ENCODE assay signal across 14 cellular contexts in genomic region chr15:58505581-58505980, GRCh38.
DNase-seq lines count a peak whose midpoint lies in the region; ATAC-seq and TF ChIP-seq lines count a peak whose summit lies in the region.
"Had no signal": no experiment of that assay in that cellular context is flagged by ENCODE, and none has a peak within 500 bp of the region (broad histone marks: within the 10 kb centered on the region; RNA-seq: fewer than 3 reads in every experiment).

No MANE protein-coding gene starts in this region.

- no peaks in the 10 kb centered on the region for H4K20me1 ChIP-seq in SK-N-SH (ENCODE audit: insufficient read depth)

- H3K79me2 ChIP-seq in SK-N-SH (ENCODE audit: insufficient read depth), result no peaks in the 10 kb centered on the region

- DNase-seq in heart right ventricle (no peak), left ventricle myocardium inferior (no peak), RPMI7951 (ENCODE audit: low read depth) (peak; percentile 8), fibroblast of mammary gland (ENCODE audit: low read depth) (peak; percentile 44), SK-N-SH (no peak), cerebellar cortex (ENCODE audit: low spot score) (no peak), GF-D8 (lab: John Stamatoyannopoulos, UW) (no peak)
- DNase-seq: ACHN; activated CD4-positive, alpha-beta T cell treated with anti-CD3 and anti-CD28 coated beads, Interleukin-2, amount 50 U/mL, for 1 hour; Caco-2; NCI-H187; NCI-H510A treated with DMSO at 0.1 percent for 48 hours had no signal

- no peak overlapping the region for H3K9ac ChIP-seq in SK-N-SH

- ATAC-seq in heart right ventricle, result peak in 6 of 8 donors; percentile 5 to 52 (median 11)
- no peak for ATAC-seq in GM18867 (IDR thresholded peaks at IDR 0.05; ENCODE audit: unreplicated experiment)

- intact Hi-C loops in heart right ventricle (cut with DNase I), result no loop called here
- intact Hi-C loops in left ventricle myocardium inferior (cut with micrococcal nuclease), result no loop called here

- H3K36me3 ChIP-seq in heart right ventricle, result no peaks in the 10 kb centered on the region
- H3K36me3 ChIP-seq in left ventricle myocardium inferior, result no peaks in the 10 kb centered on the region
- H3K36me3 ChIP-seq in SK-N-SH (replicated peaks in 1 of 2; ENCODE audit: control insufficient read depth in 1 of 2, insufficient read depth in 2 of 2, low read length in 1 of 2), result no peaks in the 10 kb centered on the region
- H3K36me3 ChIP-seq: stomach had no signal

- TF ChIP-seq CTCF in heart right ventricle (IDR thresholded peaks at IDR 0.05) (no peak), left ventricle myocardium inferior (IDR thresholded peaks at IDR 0.05; ENCODE audit: borderline replicate concordance) (no peak), fibroblast of mammary gland (conservative IDR thresholded peaks at IDR 0.05; ENCODE audit: control insufficient read depth, insufficient read depth, low read depth, low read length) (no peak), SK-N-SH (IDR thresholded peaks at IDR 0.05) (no peak)

- no peak for TF ChIP-seq EP300 in SK-N-SH (IDR thresholded peaks at IDR 0.05; ENCODE audit: borderline replicate concordance in 1 of 2, low read depth in 1 of 2, low read length in 1 of 2)

- no peak overlapping the region for H3K4me3 ChIP-seq in heart right ventricle
- no peak overlapping the region for H3K4me3 ChIP-seq in left ventricle myocardium inferior
- no peak overlapping the region for H3K4me3 ChIP-seq in fibroblast of mammary gland (ENCODE audit: control insufficient read depth, low read depth, low read length)
- no peak overlapping the region for H3K4me3 ChIP-seq in SK-N-SH (ENCODE audit: low read depth in 2 of 2, low read length in 1 of 2)
- H3K4me3 ChIP-seq: stomach had no signal

- POLR2A ChIA-PET in SK-N-SH (lab: Yijun Ruan, JAX), result no interaction called here

- 72 to 76% methylated on average over 7 of the region's 7 CpGs for WGBS in heart right ventricle, 2 donors
- 72% methylated on average over 5 of the region's 7 CpGs for WGBS in SK-N-SH (ENCODE audit: low lambda C conversion rate)

- no peaks in the 10 kb centered on the region for H3K9me2 ChIP-seq in SK-N-SH

- TF ChIP-seq RAD21 in SK-N-SH (IDR thresholded peaks at IDR 0.05; ENCODE audit: low read length), result no peak

- H3K27me3 ChIP-seq in heart right ventricle, result no peaks in the 10 kb centered on the region
- no peaks in the 10 kb centered on the region for H3K27me3 ChIP-seq in left ventricle myocardium inferior (ENCODE audit: low read depth)
- no peaks in the 10 kb centered on the region; the same call in 1 of the 2 replicates for H3K27me3 ChIP-seq in SK-N-SH (ENCODE audit: insufficient read depth)
- H3K27me3 ChIP-seq: stomach had no signal

- no peak overlapping the region for H2AFZ ChIP-seq in SK-N-SH (ENCODE audit: low read depth)

- no peak overlapping the region for H3K4me2 ChIP-seq in SK-N-SH

- H3F3A ChIP-seq in SK-N-SH (replicated peaks; ENCODE audit: insufficient read depth), result no peaks in the 10 kb centered on the region

- H3K4me1 ChIP-seq in heart right ventricle (peaks cover 0 to 35% (median 4%) of the 10 kb centered on the region in 9 donors), left ventricle myocardium inferior (peaks cover 30% of the 10 kb centered on the region), SK-N-SH (ENCODE audit: control insufficient read depth in 1 of 2, insufficient read depth in 2 of 2, low read depth in 1 of 2, low read length in 1 of 2) (no peaks in the 10 kb centered on the region)
- H3K4me1 ChIP-seq: Caco-2 had no signal

- CTCF ChIA-PET in SK-N-SH (lab: Yijun Ruan, JAX), result no interaction called here

- H3K9me3 ChIP-seq in heart right ventricle, result no peaks in the 10 kb centered on the region
- H3K9me3 ChIP-seq in left ventricle myocardium inferior (replicated peaks), result no peaks in the 10 kb centered on the region
- no peaks in the 10 kb centered on the region for H3K9me3 ChIP-seq in SK-N-SH
- H3K9me3 ChIP-seq: Caco-2, stomach had no signal

- peak overlapping the region in 4 of 10 donors; percentile 10 to 67 (median 34) for H3K27ac ChIP-seq in heart right ventricle
- H3K27ac ChIP-seq in left ventricle myocardium inferior (replicated peaks), result no peak overlapping the region
- no peak overlapping the region for H3K27ac ChIP-seq in SK-N-SH (ENCODE audit: low read depth in 2 of 2, low read length in 1 of 2)

TF ChIP-seq in SK-N-SH, 30 proteins besides CTCF, POLR2A, EP300 and RAD21:
- TF ChIP-seq FOXJ3 (CRISPR knock-in tag; IDR thresholded peaks at IDR 0.05) (no peak), JUND (IDR thresholded peaks at IDR 0.05) (no peak), FOSL2 (IDR thresholded peaks at IDR 0.05; ENCODE audit: borderline replicate concordance, low read depth) (no peak), RXRA (IDR thresholded peaks at IDR 0.05; ENCODE audit: borderline replicate concordance, low read depth) (no peak), TEAD4 (IDR thresholded peaks at IDR 0.05; ENCODE audit: borderline replicate concordance, insufficient read depth) (no peak), USF2 (IDR thresholded peaks at IDR 0.05; ENCODE audit: borderline replicate concordance, low read depth, low read length) (no peak), SIN3A (IDR thresholded peaks at IDR 0.05; ENCODE audit: borderline replicate concordance, low read depth, low read length) (no peak), EZH2phosphoT487 (IDR thresholded peaks at IDR 0.05; ENCODE audit: borderline replicate concordance, low read depth) (no peak), SMC3 (IDR thresholded peaks at IDR 0.05; ENCODE audit: low read depth, low read length) (no peak)

Comparison
In these comparisons a context has a peak if more than half of its experiments do, and no peak if none do; other contexts are left out.
1. DNase-seq: peak in RPMI7951 (single experiment) and fibroblast of mammary gland (single experiment); none in heart right ventricle (0 of 2), left ventricle myocardium inferior (single experiment), SK-N-SH (single experiment), cerebellar cortex (single experiment) and GF-D8 (single experiment).